ENCODE assay signal across 8 cellular contexts in genomic region chr20:57622579-57623381, GRCh38. TPM values are rescaled to one million over a fixed set of nuclear protein-coding genes. Genes with fewer than 3 reads are reported as not detected.
DNase-seq lines count a peak whose midpoint lies in the region; ATAC-seq and TF ChIP-seq lines count a peak whose summit lies in the region.

No MANE protein-coding gene starts in this region.

- H3F3A ChIP-seq in neural progenitor cell (ENCODE audit: low read depth): no peaks in the 10 kb centered on the region

- H3K9me3 Mint-ChIP-seq in activated CD8-positive, alpha-beta T cell treated with anti-CD3 and anti-CD28 coated beads, Interleukin-2, amount 10 ng/mL, durations not matched to agents 7 days and 5 days (ENCODE audit: insufficient read depth): peaks cover 11% of the 10 kb centered on the region
- peaks cover 9% of the 10 kb centered on the region for H3K9me3 Mint-ChIP-seq in neural progenitor cell

- H4K20me1 ChIP-seq in neural progenitor cell (ENCODE audit: low read depth): no peaks in the 10 kb centered on the region

- H3K27ac ChIP-seq in neural progenitor cell: no peak overlapping the region

- H3K4me2 ChIP-seq in neural progenitor cell: no peak overlapping the region

- CTCF ChIA-PET in activated CD8-positive, alpha-beta T cell treated with anti-CD3 and anti-CD28 coated beads, Interleukin-2, amount 10 ng/mL, durations not matched to agents 7 days and 5 days (lab: Charles Lee): interaction anchor here (0.6 to 8.2 kb wide), 31 partner anchors 8 to 587 kb away, joined by 3 to 75 read pairs (median 4); partner anchors contain the start of gene PMEPA1

- no peak overlapping the region for H3K4me3 Mint-ChIP-seq in activated CD8-positive, alpha-beta T cell treated with anti-CD3 and anti-CD28 coated beads, Interleukin-2, amount 10 ng/mL, durations not matched to agents 7 days and 5 days
- H3K4me3 Mint-ChIP-seq in neural progenitor cell: no peak overlapping the region

- H3K36me3 ChIP-seq in neural progenitor cell: no peaks in the 10 kb centered on the region

- H3K27me3 ChIP-seq in neural progenitor cell: no peaks in the 10 kb centered on the region

- no peak for ATAC-seq in activated CD8-positive, alpha-beta T cell treated with anti-CD3 and anti-CD28 coated beads, Interleukin-2, amount 10 ng/mL, durations not matched to agents 7 days and 5 days
- ATAC-seq in GM18519 (IDR thresholded peaks at IDR 0.05; ENCODE audit: low FRiP score, unreplicated experiment) (no peak), GM19324 (IDR thresholded peaks at IDR 0.05; ENCODE audit: low FRiP score, unreplicated experiment) (no peak)

- H3K4me1 ChIP-seq in neural progenitor cell: no peaks in the 10 kb centered on the region

- H3K4me1 Mint-ChIP-seq in activated CD8-positive, alpha-beta T cell treated with anti-CD3 and anti-CD28 coated beads, Interleukin-2, amount 10 ng/mL, durations not matched to agents 7 days and 5 days (ENCODE audit: low read depth): peaks cover 79% of the 10 kb centered on the region
- H3K4me1 Mint-ChIP-seq in neural progenitor cell: peaks cover 7% of the 10 kb centered on the region

- no peak overlapping the region for H3K27ac Mint-ChIP-seq in activated CD8-positive, alpha-beta T cell treated with anti-CD3 and anti-CD28 coated beads, Interleukin-2, amount 10 ng/mL, durations not matched to agents 7 days and 5 days
- H3K27ac Mint-ChIP-seq in neural progenitor cell: no peak overlapping the region

- DNase-seq in NK-92 treated with Interleukin-12 subunit alpha and Interleukin-12 subunit beta, amount 100 ng/mL, for 24 hours (lab: John Stamatoyannopoulos, UW): peak; percentile 67
- DNase-seq in NK-92 (lab: John Stamatoyannopoulos, UW; ENCODE audit: unreplicated experiment): no peak
- DNase-seq in NCI-H226: peak; percentile 60
- DNase-seq in activated CD8-positive, alpha-beta T cell treated with anti-CD3 and anti-CD28 coated beads, Interleukin-2, amount 10 ng/mL, durations not matched to agents 7 days and 5 days: peak; percentile 83
- DNase-seq in epithelial cell of esophagus (ENCODE audit: low read depth): peak; percentile 97
- peak; percentile 63 for DNase-seq in neural progenitor cell (ENCODE audit: low spot score)

- POLR2A ChIA-PET in activated CD8-positive, alpha-beta T cell treated with anti-CD3 and anti-CD28 coated beads, Interleukin-2, amount 10 ng/mL, durations not matched to agents 7 days and 5 days (lab: Charles Lee): interaction anchor here (0.7 to 1.0 kb wide), 3 partner anchors 96 to 465 kb away, joined by 3 read pairs; no protein-coding TSS in a partner anchor

- H3K9me3 ChIP-seq in neural progenitor cell (ENCODE audit: low read depth): no peaks in the 10 kb centered on the region

- H3K4me3 ChIP-seq in epithelial cell of esophagus (ENCODE audit: low read length): no peak overlapping the region
- no peak overlapping the region for H3K4me3 ChIP-seq in neural progenitor cell

- no peak overlapping the region for H2AFZ ChIP-seq in neural progenitor cell (replicated peaks)

- peaks cover 2% of the 10 kb centered on the region for H3K27me3 Mint-ChIP-seq in activated CD8-positive, alpha-beta T cell treated with anti-CD3 and anti-CD28 coated beads, Interleukin-2, amount 10 ng/mL, durations not matched to agents 7 days and 5 days (ENCODE audit: low read depth)
- H3K27me3 Mint-ChIP-seq in neural progenitor cell (ENCODE audit: insufficient read depth, low read depth): peaks cover 10% of the 10 kb centered on the region

- TF ChIP-seq CTCF in epithelial cell of esophagus (IDR thresholded peaks at IDR 0.05; ENCODE audit: insufficient read depth, low read depth, low read length, missing control alignments) (peak; percentile 93), neural progenitor cell (IDR thresholded peaks at IDR 0.05) (peak; percentile 77)

- no peak overlapping the region for H3K9ac ChIP-seq in neural progenitor cell

- no peaks in the 10 kb centered on the region for H3K79me2 ChIP-seq in neural progenitor cell (ENCODE audit: low read depth)

- H3K36me3 Mint-ChIP-seq in activated CD8-positive, alpha-beta T cell treated with anti-CD3 and anti-CD28 coated beads, Interleukin-2, amount 10 ng/mL, durations not matched to agents 7 days and 5 days (ENCODE audit: low read depth): peaks cover 21% of the 10 kb centered on the region
- H3K36me3 Mint-ChIP-seq in neural progenitor cell: no peaks in the 10 kb centered on the region

RNA-seq across cellular contexts. Expression of gene ZBP1, which starts 2.6 kb away (rescaled TPM):
- 10 to 100 TPM; 10.2 to 11.7 TPM for total RNA-seq in activated CD8-positive, alpha-beta T cell treated with anti-CD3 and anti-CD28 coated beads, Interleukin-2, amount 10 ng/mL, durations not matched to agents 7 days and 5 days
- total RNA-seq in neural progenitor cell (ENCODE audit: low replicate concordance): not detected in 2 replicates

Comparison
In these comparisons a context has a peak if more than half of its experiments do, and no peak if none do; other contexts are left out.
1. RNA of gene ZBP1, which starts 2.6 kb away (total RNA-seq): 10.2 to 11.7 TPM in activated CD8-positive, alpha-beta T cell treated with anti-CD3 and anti-CD28 coated beads, Interleukin-2, amount 10 ng/mL, durations not matched to agents 7 days and 5 days; not detected in neural progenitor cell; every median in the first group is over 10 times any median in the second.